16 cellular contexts compared by ENCODE assay signal in genomic region chr1:36735939-36736730, GRCh38.
DNase-seq lines count a peak whose midpoint lies in the region; ATAC-seq, FAIRE-seq and TF ChIP-seq lines count a peak whose summit lies in the region.
"Had no signal": no experiment of that assay in that cellular context is flagged by ENCODE, and none has a peak within 500 bp of the region (broad histone marks: within the 10 kb centered on the region; RNA-seq: fewer than 3 reads in every experiment).

No MANE protein-coding gene starts in this region.

- H4K8ac ChIP-seq in H1 (ENCODE audit: extremely low read depth, insufficient read depth, low read length), result no peak overlapping the region

- no peak overlapping the region for H2BK5ac ChIP-seq in H1 (ENCODE audit: low read depth, low read length)

- no peaks in the 10 kb centered on the region for H3K79me2 ChIP-seq in H1 (ENCODE audit: control insufficient read depth in 1 of 2, insufficient read depth in 2 of 2, low read length in 2 of 2)

- H2BK120ac ChIP-seq in H1 (replicated peaks; ENCODE audit: low read depth, low read length), result no peak overlapping the region

- TF ChIP-seq EP300 in H1 (IDR thresholded peaks at IDR 0.05; ENCODE audit: borderline replicate concordance in 1 of 2, low read depth in 2 of 2, low read length in 2 of 2) (no peak), tibial nerve (IDR thresholded peaks at IDR 0.05) (no peak)

- intact Hi-C loops in left ventricle myocardium superior (cut with micrococcal nuclease), result no loop called here
- intact Hi-C loops in pancreas (cut with DNase I), result no loop called here

- H4K91ac ChIP-seq in H1 (replicated peaks; ENCODE audit: insufficient read length, low read length), result no peak overlapping the region

- H3K9me3 Mint-ChIP-seq in nephron progenitor cell, result no peaks in the 10 kb centered on the region

- H3K4me2 ChIP-seq in BLaER1, result peak overlapping the region; percentile 81
- no peak overlapping the region for H3K4me2 ChIP-seq in H1 (ENCODE audit: insufficient read depth in 1 of 2, low read depth in 2 of 2, low read length in 2 of 2)
- H3K4me2 ChIP-seq: PC-9 had no signal

- H2AFZ ChIP-seq in H1 (ENCODE audit: low read length), result no peak overlapping the region
- H2AFZ ChIP-seq: PC-9 had no signal

- ATAC-seq in left ventricle myocardium superior (no peak), pancreas (no peak)
- ATAC-seq: HCT116 had no signal

- H4K5ac ChIP-seq in H1 (ENCODE audit: insufficient read length, low read depth, low read length), result no peak overlapping the region

- H3K79me1 ChIP-seq in H1 (ENCODE audit: low read depth, low read length), result no peaks in the 10 kb centered on the region

- H3K4me3 ChIP-seq in BLaER1, result no peak overlapping the region
- no peak overlapping the region for H3K4me3 ChIP-seq in H1 (ENCODE audit: extremely low read depth in 1 of 4, insufficient read depth in 2 of 4, low read depth in 3 of 4, low read length in 4 of 4)
- H3K4me3 ChIP-seq in tibial nerve, result no peak overlapping the region
- H3K4me3 ChIP-seq in pancreas, result no peak overlapping the region
- H3K4me3 ChIP-seq: PC-9 had no signal

- POLR2A ChIA-PET in H1 (lab: Charles Lee; ENCODE audit: partially characterized antibody), result interaction anchor here (1.1 kb wide), 1 partner anchor 16 kb away, joined by 3 read pairs; no protein-coding TSS in a partner anchor

- H3K14ac ChIP-seq in H1 (ENCODE audit: insufficient read length), result no peak overlapping the region

- H3K9ac ChIP-seq in BLaER1, result 0 out of 2 replicates have a peak overlapping the region, but pooled peaks have one; percentile 8
- no peak overlapping the region for H3K9ac ChIP-seq in H1 (replicated peaks in 1 of 4; ENCODE audit: extremely low read depth in 1 of 4, low read depth in 3 of 4, low read length in 3 of 4)

- no peak overlapping the region for H2BK20ac ChIP-seq in H1 (ENCODE audit: low read length)

- no peak overlapping the region for H3K56ac ChIP-seq in H1 (replicated peaks; ENCODE audit: insufficient read length, low read depth, low read length)

- TF ChIP-seq POLR2A in H1 (IDR thresholded peaks at IDR 0.05; ENCODE audit: control extremely low read depth in 1 of 2, low read depth in 2 of 2, low read length in 2 of 2), result no peak
- no peak for TF ChIP-seq POLR2A in tibial nerve (IDR thresholded peaks at IDR 0.05)

- H3K4me1 ChIP-seq in BLaER1, result peaks cover 56% of the 10 kb centered on the region
- H3K4me1 ChIP-seq in H1 (replicated peaks in 1 of 4; ENCODE audit: control insufficient read depth in 3 of 4, insufficient read depth in 4 of 4, low read length in 3 of 4), result peaks cover 0 to 15% (median 6%) of the 10 kb centered on the region in 4 experiments; a peak in 4 of 7 replicates
- no peaks in the 10 kb centered on the region for H3K4me1 ChIP-seq in tibial nerve
- H3K4me1 ChIP-seq in pancreas, result no peaks in the 10 kb centered on the region
- H3K4me1 ChIP-seq: Caco-2 had no signal

- no peaks in the 10 kb centered on the region for H3K23me2 ChIP-seq in H1 (ENCODE audit: low read depth, low read length)

- peaks cover 44% of the 10 kb centered on the region for H3K4me1 Mint-ChIP-seq in nephron progenitor cell

- no peaks in the 10 kb centered on the region for H3K9me3 ChIP-seq in BLaER1
- peaks cover 3% of the 10 kb centered on the region in 2 experiments; a peak in 1 of 4 replicates for H3K9me3 ChIP-seq in H1 (ENCODE audit: insufficient read depth in 2 of 2, low read depth in 1 of 2, low read length in 1 of 2)
- H3K9me3 ChIP-seq in tibial nerve, result peaks cover 0 to 4% (median 0%) of the 10 kb centered on the region in 4 donors
- no peaks in the 10 kb centered on the region for H3K9me3 ChIP-seq in pancreas
- H3K9me3 ChIP-seq: Caco-2 had no signal

- CTCF ChIA-PET in H1 (lab: Charles Lee; ENCODE audit: partially characterized antibody), result interaction anchor here (0.6 to 2.1 kb wide), 9 partner anchors 18 to 802 kb away, joined by 3 to 10 read pairs (median 4); no protein-coding TSS in a partner anchor

- no peaks in the 10 kb centered on the region; the same call in 1 of the 2 replicates for H3K27me3 ChIP-seq in BLaER1
- no peaks in the 10 kb centered on the region for H3K27me3 ChIP-seq in H1 (replicated peaks in 1 of 4; ENCODE audit: control insufficient read depth in 3 of 4, extremely low read depth in 1 of 4, insufficient read depth in 3 of 4, low read length in 3 of 4)
- H3K27me3 ChIP-seq in tibial nerve, result peaks cover 0 to 9% of the 10 kb centered on the region in 2 donors
- H3K27me3 ChIP-seq in pancreas, result peaks cover 0 to 4% (median 0%) of the 10 kb centered on the region in 4 donors

- H2BK15ac ChIP-seq in H1 (ENCODE audit: low read length), result no peak overlapping the region

- no peak overlapping the region for H3K23ac ChIP-seq in H1 (ENCODE audit: insufficient read length)

- TF ChIP-seq RAD21 in H1 (IDR thresholded peaks at IDR 0.05 in 1 of 2, conservative IDR thresholded peaks at IDR 0.05 in 1 of 2; ENCODE audit: low read depth in 2 of 2, low read length in 2 of 2), result no peak

- H3K4me3 Mint-ChIP-seq in nephron progenitor cell, result no peak overlapping the region

- H3K18ac ChIP-seq in H1 (ENCODE audit: extremely low read depth, low read length), result peak overlapping the region; percentile 7; the same call in 1 of the 2 replicates

- peaks cover 19% of the 10 kb centered on the region for H3K27me3 Mint-ChIP-seq in nephron progenitor cell (ENCODE audit: low read depth, poor library complexity)

- H3K36me3 ChIP-seq in BLaER1 (no peaks in the 10 kb centered on the region), H1 (ENCODE audit: control insufficient read depth in 2 of 4, insufficient read depth in 4 of 4, low read length in 3 of 4) (no peaks in the 10 kb centered on the region), tibial nerve (no peaks in the 10 kb centered on the region), pancreas (no peaks in the 10 kb centered on the region)

- no peak for TF ChIP-seq CTCF in H1 (IDR thresholded peaks at IDR 0.05; ENCODE audit: control extremely low read depth in 1 of 3, insufficient read depth in 1 of 3, low read depth in 1 of 3, low read length in 3 of 3)
- no peak for TF ChIP-seq CTCF in nephron progenitor cell (IDR thresholded peaks at IDR 0.05)
- TF ChIP-seq CTCF in tibial nerve (IDR thresholded peaks at IDR 0.05), result no peak
- no peak for TF ChIP-seq CTCF in pancreas (IDR thresholded peaks at IDR 0.05)

- no peak for FAIRE-seq in H1 (lab: Jason Lieb, UNC)
- no peak for FAIRE-seq in pancreas (lab: Jason Lieb, UNC)
- FAIRE-seq: GM18507 had no signal

- DNase-seq in OCI-M1 (lab: John Stamatoyannopoulos, UW) (peak; percentile 32), H1 (ENCODE audit: low read depth in 1 of 2, low spot score in 2 of 2) (no peak), nephron progenitor cell (no peak), left ventricle myocardium superior (no peak), substantia nigra (lab: John Stamatoyannopoulos, UW) (no peak), tibial nerve (ENCODE audit: low spot score in 2 of 2) (no peak), pancreas (no peak)
- DNase-seq: Caco-2, NCI-H187 treated with DMSO at 0.1 percent for 48 hours, NCI-H446, PC-9 had no signal

- H4K20me1 ChIP-seq in BLaER1 (no peaks in the 10 kb centered on the region), H1 (replicated peaks in 1 of 2; ENCODE audit: control insufficient read depth in 1 of 2, insufficient read depth in 2 of 2, low read length in 2 of 2) (no peaks in the 10 kb centered on the region)

- peak overlapping the region; percentile 43 for H3K27ac Mint-ChIP-seq in nephron progenitor cell

- no peak overlapping the region for H3K27ac ChIP-seq in BLaER1
- H3K27ac ChIP-seq in H1 (ENCODE audit: low read depth, low read length), result no peak overlapping the region
- no peak overlapping the region for H3K27ac ChIP-seq in substantia nigra (ENCODE audit: low read depth, low read length, poor library complexity, severe bottlenecking)
- H3K27ac ChIP-seq in tibial nerve, result no peak overlapping the region
- no peak overlapping the region for H3K27ac ChIP-seq in pancreas
- H3K27ac ChIP-seq: C4-2B, HL-60, PC-9 had no signal

- no peak overlapping the region for H3K4ac ChIP-seq in H1 (replicated peaks; ENCODE audit: insufficient read length, low read depth, low read length)

- H3K36me3 Mint-ChIP-seq in nephron progenitor cell (ENCODE audit: low read depth), result no peaks in the 10 kb centered on the region

- WGBS in H1 (ENCODE audit: extremely low coverage in 1 of 2, insufficient coverage in 1 of 2, insufficient read length in 1 of 2, insufficient replicate concordance in 2 of 2, low coverage in 1 of 2, low lambda C conversion rate in 2 of 2, missing lambda C conversion rate in 1 of 2), 2 experiments, result 92% methylated on average over 18 of the region's 18 CpGs; no CpG with 5 or more reads in 1 of the 2 experiments
- WGBS in tibial nerve, 2 donors, result 60 to 63% methylated on average over 18 of the region's 18 CpGs
- 36 to 39% methylated on average over 18 of the region's 18 CpGs for WGBS in pancreas, 2 donors

- H2BK12ac ChIP-seq in H1 (ENCODE audit: low read depth, low read length), result no peak overlapping the region

- no peak overlapping the region for H2AK5ac ChIP-seq in H1 (ENCODE audit: low read depth, low read length)

TF ChIP-seq in H1, 55 proteins besides CTCF, POLR2A, EP300 and RAD21:
- TF ChIP-seq NRF1 (IDR thresholded peaks at IDR 0.05; ENCODE audit: low read depth, low read length), result no peak
- TF ChIP-seq RFX5 (IDR thresholded peaks at IDR 0.05; ENCODE audit: borderline replicate concordance, low read depth, low read length), result no peak
- TF ChIP-seq NANOG (IDR thresholded peaks at IDR 0.05; ENCODE audit: insufficient read depth, low read depth, low read length, poor library complexity, severe bottlenecking), result no peak
- no peak for TF ChIP-seq EGR1 (IDR thresholded peaks at IDR 0.05; ENCODE audit: borderline replicate concordance, low read depth, low read length)
- TF ChIP-seq RXRA (IDR thresholded peaks at IDR 0.05; ENCODE audit: insufficient read depth, low read depth, low read length), result no peak
- no peak for TF ChIP-seq CHD2 (IDR thresholded peaks at IDR 0.05; ENCODE audit: low read length)
- TF ChIP-seq GTF2F1 (IDR thresholded peaks at IDR 0.05; ENCODE audit: borderline replicate concordance, low read depth, low read length), result no peak
- no peak for TF ChIP-seq ASH2L (IDR thresholded peaks at IDR 0.05; ENCODE audit: low read length)
